8 cellular contexts compared by ENCODE assay signal in genomic region chr7:100483101-100483727, GRCh38. TPM values are rescaled to one million over a fixed set of nuclear protein-coding genes. Genes with fewer than 3 reads are reported as not detected.
DNase-seq lines count a peak whose midpoint lies in the region; ATAC-seq and TF ChIP-seq lines count a peak whose summit lies in the region.

No MANE protein-coding gene starts in this region.

- H3K4me3 ChIP-seq in H7 (ENCODE audit: insufficient read depth, low read depth, low read length) (peak overlapping the region; percentile 49), NB4 (ENCODE audit: low read depth, low read length) (peak overlapping the region; percentile 42), choroid plexus epithelial cell (ENCODE audit: low read depth, low read length) (peak overlapping the region; percentile 56)

- no peaks in the 10 kb centered on the region for H3K36me3 ChIP-seq in H7 (replicated peaks; ENCODE audit: control insufficient read depth, insufficient read depth, low read length)

- ATAC-seq in left lobe of liver, result peak; percentile 73

- DNase-seq in EL (peak; percentile 58), H7 (peak; percentile 96), NB4 (ENCODE audit: low read depth) (peak; percentile 79), choroid plexus epithelial cell (ENCODE audit: low read depth) (peak; percentile 36), left lobe of liver (ENCODE audit: low spot score) (peak; percentile 75), NCI-H446 (lab: John Stamatoyannopoulos, UW) (no peak)
- peak; percentile 79 to 81 for DNase-seq in activated CD4-positive, alpha-beta T cell treated with anti-CD3 and anti-CD28 coated beads for 4 hours
- DNase-seq in stimulated activated CD4-positive, alpha-beta T cell treated with anti-CD3 and anti-CD28 coated beads, Interleukin-2, amount 100 ng/mL, for 4 hours (ENCODE audit: low read depth), result peak; percentile 70

- no peak for TF ChIP-seq POLR2A in NB4 (IDR thresholded peaks at IDR 0.05; ENCODE audit: extremely low read depth, insufficient read length)

- H3K27me3 ChIP-seq in H7 (ENCODE audit: control insufficient read depth, insufficient read depth, low read length), result no peaks in the 10 kb centered on the region

- TF ChIP-seq CTCF in NB4 (IDR thresholded peaks at IDR 0.05; ENCODE audit: low read depth, low read length) (peak; percentile 73), choroid plexus epithelial cell (conservative IDR thresholded peaks at IDR 0.05; ENCODE audit: low read depth, low read length) (peak; percentile 35)

RNA-seq across cellular contexts. Expression of gene NYAP1, which starts 0.5 kb away (rescaled TPM):
- 4.0 and 5.5 TPM in 2 replicates for total RNA-seq in H7 (2014; rRNA removed; shearing (Covaris generic))
- 0.38 TPM for total RNA-seq in left lobe of liver

RNA-seq across cellular contexts. Expression of gene TSC22D4, which starts 4.2 kb away (rescaled TPM):
- total RNA-seq in H7 (2014; rRNA removed; shearing (Covaris generic)), result 31.5 and 35.8 TPM in 2 replicates
- 16.9 TPM for total RNA-seq in left lobe of liver

RNA-seq across cellular contexts. Expression of gene SPACDR, which starts 19.2 kb away (rescaled TPM):
- total RNA-seq in H7 (2014; rRNA removed; shearing (Covaris generic)), result 0.11 and 1.1 TPM in 2 replicates
- not detected for total RNA-seq in left lobe of liver

RNA-seq across cellular contexts. Expression of gene PPP1R35, which starts 46.9 kb away (rescaled TPM):
- 96.6 and 97.8 TPM in 2 replicates for total RNA-seq in H7 (2014; rRNA removed; shearing (Covaris generic))
- total RNA-seq in left lobe of liver, result 13.8 TPM

RNA-seq across cellular contexts. Expression of gene MEPCE, which starts 53.6 kb away (rescaled TPM):
- total RNA-seq in H7 (2014; rRNA removed; shearing (Covaris generic)), result 47.1 and 50.5 TPM in 2 replicates
- 23.1 TPM for total RNA-seq in left lobe of liver

Comparison
In these comparisons a context has a peak if more than half of its experiments do, and no peak if none do; other contexts are left out.
1. DNase-seq: peak in EL (single experiment), H7 (single experiment), NB4 (single experiment), activated CD4-positive, alpha-beta T cell treated with anti-CD3 and anti-CD28 coated beads for 4 hours (2 of 2), choroid plexus epithelial cell (single experiment), left lobe of liver (single experiment) and stimulated activated CD4-positive, alpha-beta T cell treated with anti-CD3 and anti-CD28 coated beads, Interleukin-2, amount 100 ng/mL, for 4 hours (single experiment); none in NCI-H446 (0 of 2).
2. Peak in every context shown above with its lines, with median percentiles within 50 percentile points of each other: H3K4me3 ChIP-seq.